Comparison of ENCODE assay signal across 2 cellular contexts in the genomic region with DNA sequence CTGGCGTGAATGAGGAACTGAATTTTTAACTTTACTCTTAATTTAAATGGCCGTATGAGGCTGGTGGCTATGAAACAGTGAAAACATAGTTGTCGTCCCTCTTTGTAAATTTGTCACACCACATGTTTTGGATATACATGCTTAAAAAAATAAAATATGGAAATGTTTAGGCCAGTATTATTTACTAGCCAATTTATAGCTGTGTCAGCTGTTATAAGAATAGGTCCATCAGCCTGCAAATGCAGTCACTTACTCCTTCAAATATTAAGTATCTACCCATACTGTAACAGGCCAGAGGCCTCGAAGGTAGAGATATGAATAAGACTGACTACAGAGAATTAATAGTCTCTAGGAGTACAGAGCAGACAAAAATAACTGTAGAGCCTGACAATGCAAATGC.
TF ChIP-seq lines count a peak whose summit lies in the region.

No MANE protein-coding gene starts in this region.

TF ChIP-seq in HepG2, 621 proteins besides CTCF, POLR2A, EP300 and RAD21:
- TF ChIP-seq NPAS2 (CRISPR knock-in tag; IDR thresholded peaks at IDR 0.05; ENCODE audit: borderline replicate concordance) (no peak), ZFP36L1 (CRISPR knock-in tag; IDR thresholded peaks at IDR 0.05) (no peak), FOSL2 (CRISPR knock-in tag; IDR thresholded peaks at IDR 0.05) (no peak), MAFK (conservative IDR thresholded peaks at IDR 0.05 in 1 of 2, IDR thresholded peaks at IDR 0.05 in 1 of 2; ENCODE audit: low read length in 2 of 2) (peak; percentile 59 to 82; a peak in 3 of 4 replicates), MAFF (IDR thresholded peaks at IDR 0.05; ENCODE audit: low read depth, low read length) (peak; percentile 64)

TF ChIP-seq in K562, 482 proteins besides CTCF, POLR2A, EP300 and RAD21 (continues in another document):
- no peak for TF ChIP-seq ZNF24 (IDR thresholded peaks at IDR 0.05)
- TF ChIP-seq CBX5 (IDR thresholded peaks at IDR 0.05; ENCODE audit: borderline replicate concordance, low read depth) = no peak
- TF ChIP-seq THRA (IDR thresholded peaks at IDR 0.05) = no peak
- no peak for TF ChIP-seq ZNF507 (tag; conservative IDR thresholded peaks at IDR 0.05)
- TF ChIP-seq MAFK (IDR thresholded peaks at IDR 0.05; ENCODE audit: low read length) = peak; percentile 55; the same call in 1 of the 2 replicates
- no peak for TF ChIP-seq ESRRA (IDR thresholded peaks at IDR 0.05; ENCODE audit: borderline replicate concordance, low read depth)
- TF ChIP-seq RFX5 (IDR thresholded peaks at IDR 0.05; ENCODE audit: low read depth, low read length) = no peak
- no peak for TF ChIP-seq KHSRP (IDR thresholded peaks at IDR 0.05)
- TF ChIP-seq MAFG (tag; conservative IDR thresholded peaks at IDR 0.05) = peak; percentile 68
- TF ChIP-seq, protein P1, sequence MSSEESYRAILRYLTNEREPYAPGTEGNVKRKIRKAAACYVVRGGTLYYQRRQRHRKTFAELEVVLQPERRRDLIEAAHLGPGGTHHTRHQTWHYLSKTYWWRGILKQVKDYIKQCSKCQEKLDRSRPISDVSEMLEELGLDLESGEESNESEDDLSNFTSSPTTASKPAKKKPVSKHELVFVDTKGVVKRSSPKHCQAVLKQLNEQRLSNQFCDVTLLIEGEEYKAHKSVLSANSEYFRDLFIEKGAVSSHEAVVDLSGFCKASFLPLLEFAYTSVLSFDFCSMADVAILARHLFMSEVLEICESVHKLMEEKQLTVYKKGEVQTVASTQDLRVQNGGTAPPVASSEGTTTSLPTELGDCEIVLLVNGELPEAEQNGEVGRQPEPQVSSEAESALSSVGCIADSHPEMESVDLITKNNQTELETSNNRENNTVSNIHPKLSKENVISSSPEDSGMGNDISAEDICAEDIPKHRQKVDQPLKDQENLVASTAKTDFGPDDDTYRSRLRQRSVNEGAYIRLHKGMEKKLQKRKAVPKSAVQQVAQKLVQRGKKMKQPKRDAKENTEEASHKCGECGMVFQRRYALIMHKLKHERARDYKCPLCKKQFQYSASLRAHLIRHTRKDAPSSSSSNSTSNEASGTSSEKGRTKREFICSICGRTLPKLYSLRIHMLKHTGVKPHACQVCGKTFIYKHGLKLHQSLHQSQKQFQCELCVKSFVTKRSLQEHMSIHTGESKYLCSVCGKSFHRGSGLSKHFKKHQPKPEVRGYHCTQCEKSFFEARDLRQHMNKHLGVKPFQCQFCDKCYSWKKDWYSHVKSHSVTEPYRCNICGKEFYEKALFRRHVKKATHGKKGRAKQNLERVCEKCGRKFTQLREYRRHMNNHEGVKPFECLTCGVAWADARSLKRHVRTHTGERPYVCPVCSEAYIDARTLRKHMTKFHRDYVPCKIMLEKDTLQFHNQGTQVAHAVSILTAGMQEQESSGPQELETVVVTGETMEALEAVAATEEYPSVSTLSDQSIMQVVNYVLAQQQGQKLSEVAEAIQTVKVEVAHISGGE (CRISPR knock-in tag; IDR thresholded peaks at IDR 0.05) = no peak
- TF ChIP-seq CEBPB (tag; IDR thresholded peaks at IDR 0.05) = no peak
- TF ChIP-seq GATAD2B (IDR thresholded peaks at IDR 0.05; ENCODE audit: borderline replicate concordance) = no peak
- no peak for TF ChIP-seq SMC3 (conservative IDR thresholded peaks at IDR 0.05; ENCODE audit: insufficient read depth, low read depth, low read length)
- TF ChIP-seq ZNF740 (CRISPR knock-in tag; IDR thresholded peaks at IDR 0.05) = no peak
- TF ChIP-seq ZNF740 (tag; IDR thresholded peaks at IDR 0.05) = no peak
- TF ChIP-seq ZNF23 (CRISPR knock-in tag; IDR thresholded peaks at IDR 0.05) = no peak
- TF ChIP-seq, protein P2, sequence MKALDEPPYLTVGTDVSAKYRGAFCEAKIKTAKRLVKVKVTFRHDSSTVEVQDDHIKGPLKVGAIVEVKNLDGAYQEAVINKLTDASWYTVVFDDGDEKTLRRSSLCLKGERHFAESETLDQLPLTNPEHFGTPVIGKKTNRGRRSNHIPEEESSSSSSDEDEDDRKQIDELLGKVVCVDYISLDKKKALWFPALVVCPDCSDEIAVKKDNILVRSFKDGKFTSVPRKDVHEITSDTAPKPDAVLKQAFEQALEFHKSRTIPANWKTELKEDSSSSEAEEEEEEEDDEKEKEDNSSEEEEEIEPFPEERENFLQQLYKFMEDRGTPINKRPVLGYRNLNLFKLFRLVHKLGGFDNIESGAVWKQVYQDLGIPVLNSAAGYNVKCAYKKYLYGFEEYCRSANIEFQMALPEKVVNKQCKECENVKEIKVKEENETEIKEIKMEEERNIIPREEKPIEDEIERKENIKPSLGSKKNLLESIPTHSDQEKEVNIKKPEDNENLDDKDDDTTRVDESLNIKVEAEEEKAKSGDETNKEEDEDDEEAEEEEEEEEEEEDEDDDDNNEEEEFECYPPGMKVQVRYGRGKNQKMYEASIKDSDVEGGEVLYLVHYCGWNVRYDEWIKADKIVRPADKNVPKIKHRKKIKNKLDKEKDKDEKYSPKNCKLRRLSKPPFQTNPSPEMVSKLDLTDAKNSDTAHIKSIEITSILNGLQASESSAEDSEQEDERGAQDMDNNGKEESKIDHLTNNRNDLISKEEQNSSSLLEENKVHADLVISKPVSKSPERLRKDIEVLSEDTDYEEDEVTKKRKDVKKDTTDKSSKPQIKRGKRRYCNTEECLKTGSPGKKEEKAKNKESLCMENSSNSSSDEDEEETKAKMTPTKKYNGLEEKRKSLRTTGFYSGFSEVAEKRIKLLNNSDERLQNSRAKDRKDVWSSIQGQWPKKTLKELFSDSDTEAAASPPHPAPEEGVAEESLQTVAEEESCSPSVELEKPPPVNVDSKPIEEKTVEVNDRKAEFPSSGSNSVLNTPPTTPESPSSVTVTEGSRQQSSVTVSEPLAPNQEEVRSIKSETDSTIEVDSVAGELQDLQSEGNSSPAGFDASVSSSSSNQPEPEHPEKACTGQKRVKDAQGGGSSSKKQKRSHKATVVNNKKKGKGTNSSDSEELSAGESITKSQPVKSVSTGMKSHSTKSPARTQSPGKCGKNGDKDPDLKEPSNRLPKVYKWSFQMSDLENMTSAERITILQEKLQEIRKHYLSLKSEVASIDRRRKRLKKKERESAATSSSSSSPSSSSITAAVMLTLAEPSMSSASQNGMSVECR (CRISPR knock-in tag; IDR thresholded peaks at IDR 0.05) = no peak
- TF ChIP-seq EWSR1 (IDR thresholded peaks at IDR 0.05; ENCODE audit: borderline replicate concordance, low read depth, partially characterized antibody) = no peak
- TF ChIP-seq ZNF324 (CRISPR knock-in tag; IDR thresholded peaks at IDR 0.05) = no peak
- no peak for TF ChIP-seq HES1 (IDR thresholded peaks at IDR 0.05; ENCODE audit: low read depth)
- no peak for TF ChIP-seq CHD7 (IDR thresholded peaks at IDR 0.05; ENCODE audit: low read depth, low read length)
- no peak for TF ChIP-seq ZNF584 (CRISPR knock-in tag; IDR thresholded peaks at IDR 0.05; ENCODE audit: low read depth)
- TF ChIP-seq CEBPZ (IDR thresholded peaks at IDR 0.05; ENCODE audit: borderline replicate concordance, low read depth, low read length) = no peak
